Comparison of ENCODE assay signal across 12 cellular contexts in the genomic region with DNA sequence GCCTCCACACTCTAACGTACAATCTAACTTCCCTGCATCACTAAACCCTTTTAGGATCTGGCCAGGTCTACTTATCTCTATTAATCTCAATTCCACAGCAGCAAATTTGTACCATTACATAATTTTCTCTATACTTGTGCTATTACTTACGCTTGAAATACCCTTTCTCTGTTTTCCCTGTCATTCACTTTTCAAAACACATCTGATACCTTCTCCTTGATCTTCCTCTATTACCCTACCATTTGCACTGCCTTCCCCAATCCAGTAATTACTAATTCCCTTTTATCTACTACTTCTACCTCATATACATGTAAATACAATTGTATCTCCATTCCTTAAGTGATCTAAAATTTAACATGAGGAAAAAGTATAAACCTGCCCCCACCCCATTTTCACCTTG.
"Had no signal": no experiment of that assay in that cellular context is flagged by ENCODE, and none has a peak within 500 bp of the region (broad histone marks: within the 10 kb centered on the region; RNA-seq: fewer than 3 reads in every experiment).

No MANE protein-coding gene starts in this region.

- H3K4me1 ChIP-seq: parathyroid adenoma had no signal

- H3K27me3 Mint-ChIP-seq: activated CD4-positive, alpha-beta memory T cell treated with anti-CD3 and anti-CD28 coated beads for 36 hours had no signal

- H3K27ac Mint-ChIP-seq: T-helper 2 cell treated with Interferon-gamma antibody and Interleukin-4, amounts not matched to agents 5 μg/mL and 100 μg/mL, for 36 hours had no signal

- H3K9me3 ChIP-seq: thoracic aorta had no signal

- H3K4me3 ChIP-seq: smooth muscle cell, thoracic aorta had no signal

- H3K9me3 Mint-ChIP-seq: activated CD4-positive, alpha-beta memory T cell treated with anti-CD3 and anti-CD28 coated beads for 36 hours; immature natural killer cell; T-helper 2 cell treated with Interferon-gamma antibody and Interleukin-4, amounts not matched to agents 5 μg/mL and 100 μg/mL, for 36 hours had no signal

- ATAC-seq: left ventricle myocardium superior, sciatic nerve had no signal

- DNase-seq: activated CD4-positive, alpha-beta memory T cell treated with anti-CD3 and anti-CD28 coated beads for 36 hours; activated naive CD4-positive, alpha-beta T cell; activated T-cell treated with anti-CD3 and anti-CD28 coated beads, Interleukin-2, amount 50 U/mL, for 1 hour; immature natural killer cell; left ventricle myocardium superior; stimulated activated CD4-positive, alpha-beta T cell treated with anti-CD3 and anti-CD28 coated beads, Interleukin-4, amount 100 ng/mL, for 1 hour; SW 1271 had no signal

- H3K4me3 Mint-ChIP-seq: activated CD4-positive, alpha-beta memory T cell treated with anti-CD3 and anti-CD28 coated beads for 36 hours; immature natural killer cell; T-helper 2 cell treated with Interferon-gamma antibody and Interleukin-4, amounts not matched to agents 5 μg/mL and 100 μg/mL, for 36 hours had no signal

- H3K27ac ChIP-seq: parathyroid adenoma, thoracic aorta had no signal
